8 cellular contexts compared by ENCODE assay signal in the genomic region with DNA sequence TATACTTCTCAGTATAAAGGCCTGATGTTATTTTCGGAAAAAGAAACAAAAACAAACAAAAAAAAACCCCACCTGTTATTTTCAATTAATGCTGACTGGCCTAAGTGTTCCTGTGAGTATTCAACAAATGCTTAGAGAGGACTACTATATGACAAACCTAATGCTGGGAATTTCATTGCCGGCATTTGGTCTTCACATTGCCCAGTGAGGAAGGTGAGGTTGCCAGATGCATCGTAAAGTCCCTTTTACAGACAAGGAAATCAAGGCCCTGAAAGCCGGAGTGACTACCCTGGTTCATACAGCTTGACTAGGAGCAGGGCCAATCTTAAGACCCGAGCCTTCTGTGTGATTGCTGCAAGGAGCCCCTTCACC. TPM values are rescaled to one million over a fixed set of nuclear protein-coding genes. Genes with fewer than 3 reads are reported as not detected.
DNase-seq lines count a peak whose midpoint lies in the region; ATAC-seq, FAIRE-seq and TF ChIP-seq lines count a peak whose summit lies in the region.

No MANE protein-coding gene starts in this region.

- H4K91ac ChIP-seq in H1 (replicated peaks; ENCODE audit: insufficient read length, low read length), result no peak overlapping the region

- H3K4ac ChIP-seq in H1 (replicated peaks; ENCODE audit: insufficient read length, low read depth, low read length), result peak overlapping the region; percentile 6

- peak overlapping the region; percentile 40 for H2BK12ac ChIP-seq in H1 (ENCODE audit: low read depth, low read length)

- WGBS in H1 (ENCODE audit: extremely low coverage in 1 of 2, insufficient coverage in 1 of 2, insufficient read length in 1 of 2, insufficient replicate concordance in 2 of 2, low coverage in 1 of 2, low lambda C conversion rate in 2 of 2, missing lambda C conversion rate in 1 of 2), 2 experiments, result 42% methylated on average over 5 of the region's 5 CpGs; no CpG with 5 or more reads in 1 of the 2 experiments

- no peaks in the 10 kb centered on the region for H3K27me3 ChIP-seq in NT2/D1 (ENCODE audit: insufficient read depth, insufficient read length)
- H3K27me3 ChIP-seq in H1 (replicated peaks in 1 of 4; ENCODE audit: control insufficient read depth in 3 of 4, extremely low read depth in 1 of 4, insufficient read depth in 3 of 4, low read length in 3 of 4), result no peaks in the 10 kb centered on the region
- H3K27me3 ChIP-seq in osteoblast (ENCODE audit: insufficient read depth, low read length), result no peaks in the 10 kb centered on the region

- peak; percentile 2 for ATAC-seq in GM18508 (IDR thresholded peaks at IDR 0.05; ENCODE audit: insufficient read depth, unreplicated experiment)

- no peak overlapping the region for H2AK5ac ChIP-seq in H1 (ENCODE audit: low read depth, low read length)

- H2BK15ac ChIP-seq in H1 (ENCODE audit: low read length), result peak overlapping the region; percentile 48; the same call in 1 of the 2 replicates

- H3K9me3 ChIP-seq in NT2/D1 (ENCODE audit: insufficient read depth, low read length) (no peaks in the 10 kb centered on the region), H1 (ENCODE audit: insufficient read depth in 2 of 2, low read depth in 1 of 2, low read length in 1 of 2) (no peaks in the 10 kb centered on the region), osteoblast (ENCODE audit: low read depth, low read length) (no peaks in the 10 kb centered on the region)

- FAIRE-seq in H1 (lab: Jason Lieb, UNC), result no peak

- H3K9ac ChIP-seq in NT2/D1 (ENCODE audit: insufficient read length, low read depth) (peak overlapping the region; percentile 99), H1 (replicated peaks in 1 of 4; ENCODE audit: extremely low read depth in 1 of 4, low read depth in 3 of 4, low read length in 3 of 4) (peak overlapping the region; percentile 72 to 82 (median 78))

- no peak overlapping the region for H3K23ac ChIP-seq in H1 (ENCODE audit: insufficient read length)

- H3K36me3 ChIP-seq in NT2/D1 (ENCODE audit: insufficient read depth, insufficient read length, low read length) (peaks cover 75% of the 10 kb centered on the region), H1 (ENCODE audit: control insufficient read depth in 2 of 4, insufficient read depth in 4 of 4, low read length in 3 of 4) (peaks cover 10 to 42% (median 14%) of the 10 kb centered on the region in 4 experiments; a peak in 7 of 8 replicates), osteoblast (ENCODE audit: insufficient read depth, low read length) (peaks cover 61% of the 10 kb centered on the region)

- no peaks in the 10 kb centered on the region for H4K20me1 ChIP-seq in H1 (replicated peaks in 1 of 2; ENCODE audit: control insufficient read depth in 1 of 2, insufficient read depth in 2 of 2, low read length in 2 of 2)
- no peaks in the 10 kb centered on the region for H4K20me1 ChIP-seq in osteoblast (ENCODE audit: insufficient read depth, low read length)

- H3K56ac ChIP-seq in H1 (replicated peaks; ENCODE audit: insufficient read length, low read depth, low read length), result no peak overlapping the region

- H3K79me2 ChIP-seq in H1 (ENCODE audit: control insufficient read depth in 1 of 2, insufficient read depth in 2 of 2, low read length in 2 of 2), result peaks cover 0 to 15% of the 10 kb centered on the region in 2 experiments; a peak in 2 of 4 replicates
- H3K79me2 ChIP-seq in osteoblast (ENCODE audit: insufficient read depth, low read length), result peaks cover 42% of the 10 kb centered on the region

- H4K5ac ChIP-seq in H1 (ENCODE audit: insufficient read length, low read depth, low read length), result peak overlapping the region; percentile 51

- no peak overlapping the region for H2BK20ac ChIP-seq in H1 (ENCODE audit: low read length)

- H3K79me1 ChIP-seq in H1 (ENCODE audit: low read depth, low read length), result 0 out of 2 replicates have a peak, but pooled peaks cover 1% of the 10 kb centered on the region

- H2BK120ac ChIP-seq in H1 (replicated peaks; ENCODE audit: low read depth, low read length), result no peak overlapping the region

- H3K4me3 ChIP-seq in NT2/D1 (ENCODE audit: insufficient read length, low read depth) (peak overlapping the region; percentile 97), H1 (ENCODE audit: extremely low read depth in 1 of 4, insufficient read depth in 2 of 4, low read depth in 3 of 4, low read length in 4 of 4) (peak overlapping the region; percentile 55 to 95 (median 84)), osteoblast (ENCODE audit: insufficient read depth, low read length) (peak overlapping the region; percentile 83)

- POLR2A ChIA-PET in H1 (lab: Charles Lee; ENCODE audit: partially characterized antibody), result interaction anchor here (1.0 to 10.7 kb wide), 13 partner anchors 9 to 141 kb away, joined by 3 to 214 read pairs (median 7); a partner anchor contains a TSS
- POLR2A ChIA-PET in HEK293T (lab: Yijun Ruan, JAX), result interaction anchor here (1.0 to 3.9 kb wide), 5 partner anchors 11 to 51 kb away, joined by 4 to 123 read pairs (median 60); a partner anchor contains a TSS

- no peak for TF ChIP-seq EP300 in H1 (IDR thresholded peaks at IDR 0.05; ENCODE audit: borderline replicate concordance in 1 of 2, low read depth in 2 of 2, low read length in 2 of 2)

- no peak for TF ChIP-seq RAD21 in H1 (IDR thresholded peaks at IDR 0.05 in 1 of 2, conservative IDR thresholded peaks at IDR 0.05 in 1 of 2; ENCODE audit: low read depth in 2 of 2, low read length in 2 of 2)

- peaks cover 2% of the 10 kb centered on the region; the same call in 1 of the 2 replicates for H3K23me2 ChIP-seq in H1 (ENCODE audit: low read depth, low read length)

- H3K27ac ChIP-seq in H1 (ENCODE audit: low read depth, low read length), result peak overlapping the region; percentile 72
- peak overlapping the region; percentile 44 for H3K27ac ChIP-seq in osteoblast (ENCODE audit: low read depth, low read length)

- peak overlapping the region; percentile 12 for H4K8ac ChIP-seq in H1 (ENCODE audit: extremely low read depth, insufficient read depth, low read length)

- H2AFZ ChIP-seq in H1 (ENCODE audit: low read length), result peak overlapping the region; percentile 39
- H2AFZ ChIP-seq in osteoblast (ENCODE audit: low read length), result peak overlapping the region; percentile 85

- H2BK5ac ChIP-seq in H1 (ENCODE audit: low read depth, low read length), result peak overlapping the region; percentile 76; the same call in 1 of the 2 replicates

- DNase-seq in NT2/D1 (ENCODE audit: low read depth, low spot score) (no peak), H1 (ENCODE audit: low read depth in 1 of 2, low spot score in 2 of 2) (no peak), osteoblast (ENCODE audit: insufficient read length, low spot score, missing footprints) (no peak), HEK293T (ENCODE audit: extremely low spot score) (no peak), COLO668 (lab: John Stamatoyannopoulos, UW; ENCODE audit: unreplicated experiment) (no peak), middle frontal gyrus (ENCODE audit: extremely low spot score, low spot score) (no peak), NCI-H187 treated with DMSO at 0.1 percent for 48 hours (lab: John Stamatoyannopoulos, UW) (no peak)

- CTCF ChIA-PET in H1 (lab: Charles Lee; ENCODE audit: partially characterized antibody) (interaction anchor here (0.6 to 6.6 kb wide), 5 partner anchors 13 to 121 kb away, joined by 4 to 76 read pairs (median 11); a partner anchor contains a TSS), HEK293T (lab: Yijun Ruan, JAX) (interaction anchor here (1.1 to 2.2 kb wide), 2 partner anchors 14 to 51 kb away, joined by 7 to 12 read pairs; no protein-coding TSS in a partner anchor)

- H3K4me2 ChIP-seq in H1 (ENCODE audit: insufficient read depth in 1 of 2, low read depth in 2 of 2, low read length in 2 of 2) (peak overlapping the region; percentile 68 to 83), osteoblast (ENCODE audit: insufficient read depth, low read length) (peak overlapping the region; percentile 97)

- H3K4me1 ChIP-seq in NT2/D1 (ENCODE audit: insufficient read depth, insufficient read length) (peaks cover 5% of the 10 kb centered on the region), H1 (replicated peaks in 1 of 4; ENCODE audit: control insufficient read depth in 3 of 4, insufficient read depth in 4 of 4, low read length in 3 of 4) (peaks cover 0 to 9% (median 3%) of the 10 kb centered on the region in 4 experiments; a peak in 4 of 7 replicates), osteoblast (ENCODE audit: insufficient read depth, low read length) (peaks cover 12% of the 10 kb centered on the region)

- H3K18ac ChIP-seq in H1 (ENCODE audit: extremely low read depth, low read length), result 0 out of 2 replicates have a peak overlapping the region, but pooled peaks have one; percentile 4

- TF ChIP-seq CTCF in H1 (IDR thresholded peaks at IDR 0.05; ENCODE audit: control extremely low read depth in 1 of 3, insufficient read depth in 1 of 3, low read depth in 1 of 3, low read length in 3 of 3) (no peak), osteoblast (IDR thresholded peaks at IDR 0.05; ENCODE audit: extremely low read depth, low read depth, low read length) (no peak)

- H3K14ac ChIP-seq in H1 (ENCODE audit: insufficient read length), result no peak overlapping the region

- TF ChIP-seq POLR2A in H1 (IDR thresholded peaks at IDR 0.05; ENCODE audit: control extremely low read depth in 1 of 2, low read depth in 2 of 2, low read length in 2 of 2), result peak in 1 of 2 experiments; percentile 12; a peak in 1 of 3 replicates

RNA-seq across cellular contexts. Expression of a gene that starts 0.6 kb away (rescaled TPM):
- total RNA-seq in H1 (2021; fragmentation: NEBNext Ultra II Directional; extraction: Animal tissue kit (Norgen Biotek cat#: 25700)), result 34.4 and 35.2 TPM in 2 replicates
- 23.4 and 29.7 TPM in 2 replicates for polyA plus RNA-seq in H1 (2011; rRNA removed)
- polyA plus RNA-seq in H1 (2011; cell fraction: cytosol; rRNA removed), result 37.5 TPM
- 38.2 TPM for polyA plus RNA-seq in H1 (2011; cell fraction: nucleus; rRNA removed)
- 35.6 to 51.4 TPM (median 46.6 TPM) in 4 replicates for polyA plus RNA-seq in H1 (2012, experiment 1 of 2)
- 48.1 TPM for polyA plus RNA-seq in H1 (2012, experiment 2 of 2)
- 51.5 TPM for polyA plus RNA-seq in H1 (2013, experiment 1 of 2)
- 51.0 TPM for polyA plus RNA-seq in H1 (2013, experiment 2 of 2)
- 19.8 and 22.1 TPM in 2 replicates for polyA minus RNA-seq in H1 (2011; rRNA and poly(A)+ RNA removed)
- 12.4 TPM for polyA minus RNA-seq in H1 (2011; cell fraction: cytosol; rRNA and poly(A)+ RNA removed)
- polyA minus RNA-seq in H1 (2011; cell fraction: nucleus; rRNA and poly(A)+ RNA removed), result 11.6 TPM
- 16.2 and 17.7 TPM in 2 replicates for total RNA-seq in osteoblast

RNA-seq across cellular contexts. Expression of a gene that starts 11.2 kb away (rescaled TPM):
- total RNA-seq in H1 (2021; fragmentation: NEBNext Ultra II Directional; extraction: Animal tissue kit (Norgen Biotek cat#: 25700)), result 391 and 395 TPM in 2 replicates
- polyA plus RNA-seq in H1 (2011; rRNA removed), result 132 and 145 TPM in 2 replicates
- 180 TPM for polyA plus RNA-seq in H1 (2011; cell fraction: cytosol; rRNA removed)
- 141 TPM for polyA plus RNA-seq in H1 (2011; cell fraction: nucleus; rRNA removed)
- polyA plus RNA-seq in H1 (2012, experiment 1 of 2), result 267 to 330 TPM (median 294 TPM) in 4 replicates
- polyA plus RNA-seq in H1 (2012, experiment 2 of 2), result 483 TPM
- 238 TPM for polyA plus RNA-seq in H1 (2013, experiment 1 of 2)
- 239 TPM for polyA plus RNA-seq in H1 (2013, experiment 2 of 2)
- polyA minus RNA-seq in H1 (2011; rRNA and poly(A)+ RNA removed), result 125 and 126 TPM in 2 replicates
- polyA minus RNA-seq in H1 (2011; cell fraction: cytosol; rRNA and poly(A)+ RNA removed), result 107 TPM
- polyA minus RNA-seq in H1 (2011; cell fraction: nucleus; rRNA and poly(A)+ RNA removed), result 57.3 TPM
- total RNA-seq in osteoblast, result 167 and 177 TPM in 2 replicates

RNA-seq across cellular contexts. Expression of a gene that starts 11.7 kb away (rescaled TPM):
- total RNA-seq in H1 (2021; fragmentation: NEBNext Ultra II Directional; extraction: Animal tissue kit (Norgen Biotek cat#: 25700)), result 47.5 and 53.1 TPM in 2 replicates
- 46.9 and 53.0 TPM in 2 replicates for polyA plus RNA-seq in H1 (2011; rRNA removed)
- polyA plus RNA-seq in H1 (2011; cell fraction: cytosol; rRNA removed), result 41.8 TPM
- polyA plus RNA-seq in H1 (2011; cell fraction: nucleus; rRNA removed), result 29.0 TPM
- 35.0 to 48.9 TPM (median 43.5 TPM) in 4 replicates for polyA plus RNA-seq in H1 (2012, experiment 1 of 2)
- polyA plus RNA-seq in H1 (2012, experiment 2 of 2), result 48.4 TPM
- 50.4 TPM for polyA plus RNA-seq in H1 (2013, experiment 1 of 2)
- 50.3 TPM for polyA plus RNA-seq in H1 (2013, experiment 2 of 2)
- polyA minus RNA-seq in H1 (2011; rRNA and poly(A)+ RNA removed), result 69.4 and 87.6 TPM in 2 replicates
- 15.5 TPM for polyA minus RNA-seq in H1 (2011; cell fraction: cytosol; rRNA and poly(A)+ RNA removed)
- 40.7 TPM for polyA minus RNA-seq in H1 (2011; cell fraction: nucleus; rRNA and poly(A)+ RNA removed)
- total RNA-seq in osteoblast, result 16.8 and 21.0 TPM in 2 replicates

RNA-seq across cellular contexts. Expression of a gene that starts 12.0 kb away (rescaled TPM):
- total RNA-seq in H1 (2021; fragmentation: NEBNext Ultra II Directional; extraction: Animal tissue kit (Norgen Biotek cat#: 25700)), result 28.4 and 31.8 TPM in 2 replicates
- 30.1 and 43.1 TPM in 2 replicates for polyA plus RNA-seq in H1 (2011; rRNA removed)
- 38.2 TPM for polyA plus RNA-seq in H1 (2011; cell fraction: cytosol; rRNA removed)
- 75.5 TPM for polyA plus RNA-seq in H1 (2011; cell fraction: nucleus; rRNA removed)
- 30.1 to 33.3 TPM (median 31.2 TPM) in 4 replicates for polyA plus RNA-seq in H1 (2012, experiment 1 of 2)
- 29.8 TPM for polyA plus RNA-seq in H1 (2012, experiment 2 of 2)
- polyA plus RNA-seq in H1 (2013, experiment 1 of 2), result 39.5 TPM
- polyA plus RNA-seq in H1 (2013, experiment 2 of 2), result 35.7 TPM
- 21.0 and 21.3 TPM in 2 replicates for polyA minus RNA-seq in H1 (2011; rRNA and poly(A)+ RNA removed)
- 21.1 TPM for polyA minus RNA-seq in H1 (2011; cell fraction: cytosol; rRNA and poly(A)+ RNA removed)
- polyA minus RNA-seq in H1 (2011; cell fraction: nucleus; rRNA and poly(A)+ RNA removed), result 19.6 TPM
- 8.3 and 12.7 TPM in 2 replicates for total RNA-seq in osteoblast

RNA-seq across cellular contexts. Expression of a gene that starts 27.0 kb away (rescaled TPM):
- 102 and 115 TPM in 2 replicates for total RNA-seq in H1 (2021; fragmentation: NEBNext Ultra II Directional; extraction: Animal tissue kit (Norgen Biotek cat#: 25700))
- 84.1 and 95.2 TPM in 2 replicates for polyA plus RNA-seq in H1 (2011; rRNA removed)
- 79.7 TPM for polyA plus RNA-seq in H1 (2011; cell fraction: cytosol; rRNA removed)
- 89.8 TPM for polyA plus RNA-seq in H1 (2011; cell fraction: nucleus; rRNA removed)
- polyA plus RNA-seq in H1 (2012, experiment 1 of 2), result 83.1 to 103 TPM (median 99.5 TPM) in 4 replicates
- 104 TPM for polyA plus RNA-seq in H1 (2012, experiment 2 of 2)
- polyA plus RNA-seq in H1 (2013, experiment 1 of 2), result 120 TPM
- 116 TPM for polyA plus RNA-seq in H1 (2013, experiment 2 of 2)
- 89.1 and 141 TPM in 2 replicates for polyA minus RNA-seq in H1 (2011; rRNA and poly(A)+ RNA removed)
- 71.3 TPM for polyA minus RNA-seq in H1 (2011; cell fraction: cytosol; rRNA and poly(A)+ RNA removed)
- 54.9 TPM for polyA minus RNA-seq in H1 (2011; cell fraction: nucleus; rRNA and poly(A)+ RNA removed)
- 18.0 and 22.8 TPM in 2 replicates for total RNA-seq in osteoblast
